In the genomic region with DNA sequence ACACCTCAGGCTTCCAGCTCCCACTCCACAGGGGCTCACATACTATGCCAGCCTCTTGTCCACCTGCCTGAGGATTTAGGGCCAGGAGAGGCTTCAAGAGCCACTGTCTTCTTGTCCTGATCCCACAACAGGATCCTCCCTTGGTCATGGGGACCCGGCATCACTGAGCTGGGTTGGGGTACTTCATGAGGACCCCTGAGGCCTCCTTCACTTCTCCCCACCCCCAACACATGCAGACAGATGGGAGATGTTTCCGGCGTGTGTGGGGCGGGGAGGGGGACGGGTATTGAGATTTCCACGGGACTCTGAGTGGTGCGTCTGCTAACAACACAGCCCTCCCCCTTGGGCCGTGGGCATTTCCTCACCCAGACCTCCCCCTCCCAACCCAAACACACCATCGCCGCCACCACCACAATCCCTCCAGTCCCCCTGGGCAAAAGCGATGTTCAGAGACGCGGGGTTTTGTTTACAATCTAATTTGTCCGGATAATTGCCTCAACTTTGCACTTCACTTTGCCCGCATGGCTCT, we compare ENCODE assay signal across 8 cellular contexts. TPM values are rescaled to one million over a fixed set of nuclear protein-coding genes. Genes with fewer than 3 reads are reported as not detected.
A peak's percentile ranks its signal among the peaks of the same experiment; 100 is the strongest.
DNase-seq lines count a peak whose midpoint lies in the region; ATAC-seq, FAIRE-seq and TF ChIP-seq lines count a peak whose summit lies in the region.

No MANE protein-coding gene starts in this region.

- TF ChIP-seq CTCF in keratinocyte (optimal IDR thresholded peaks at IDR 0.05 in 1 of 3, IDR thresholded peaks at IDR 0.05 in 1 of 3, conservative IDR thresholded peaks at IDR 0.05 in 1 of 3; ENCODE audit: extremely low read depth in 1 of 3, insufficient read depth in 2 of 3, low read length in 3 of 3) (no peak), tibial artery (IDR thresholded peaks at IDR 0.05) (no peak), GM20000 (IDR thresholded peaks at IDR 0.05; ENCODE audit: extremely low read depth, missing control alignments) (no peak)

- H3K9ac ChIP-seq in keratinocyte (ENCODE audit: control insufficient read depth, extremely low read depth, insufficient read depth, low read length), result peak overlapping the region; percentile 80

- no peak for DNase-seq in activated T-cell treated with anti-CD3 and anti-CD28 coated beads, Interleukin-2, amount 50 U/mL, for 4 hours
- no peak for DNase-seq in activated T-cell treated with anti-CD3 and anti-CD28 coated beads, Interleukin-2, amount 50 U/mL, for 1 hour
- DNase-seq in activated CD8-positive, alpha-beta T cell treated with anti-CD3 and anti-CD28 coated beads, Interleukin-2, amount 10 ng/mL, durations not matched to agents 7 days and 5 days, result no peak
- DNase-seq in keratinocyte (ENCODE audit: low read depth, low spot score) (no peak), tibial artery (no peak), NOMO-1 (lab: John Stamatoyannopoulos, UW; ENCODE audit: unreplicated experiment in 2 of 2) (no peak), Ammon's horn (ENCODE audit: low spot score) (no peak), GM20000 (ENCODE audit: low spot score) (no peak)

- no peaks in the 10 kb centered on the region for H3K9me1 ChIP-seq in keratinocyte (ENCODE audit: control insufficient read depth, extremely low read depth, insufficient read depth, low read length)

- H3K27ac ChIP-seq in keratinocyte (ENCODE audit: control insufficient read depth, insufficient read depth, low read length) (peak overlapping the region; percentile 56), tibial artery (peak overlapping the region; percentile 19 to 88)

- dilution Hi-C loops in keratinocyte (cut with MboI; ENCODE audit: extremely low pct_ligation_motif_present, low sequenced_read_pairs), result no loop called here

- peak overlapping the region; percentile 85 for H3K4me3 Mint-ChIP-seq in activated T-cell treated with anti-CD3 and anti-CD28 coated beads, Interleukin-2, amount 50 U/mL, for 4 hours
- peak overlapping the region; percentile 46 for H3K4me3 Mint-ChIP-seq in activated CD8-positive, alpha-beta T cell treated with anti-CD3 and anti-CD28 coated beads, Interleukin-2, amount 10 ng/mL, durations not matched to agents 7 days and 5 days

- peaks cover 17% of the 10 kb centered on the region for H3K79me2 ChIP-seq in keratinocyte (ENCODE audit: control insufficient read depth, insufficient read depth, low read length)

- peak overlapping the region; percentile 93 for H2AFZ ChIP-seq in keratinocyte (ENCODE audit: control insufficient read depth, low read length)

- no peaks in the 10 kb centered on the region for H3K9me3 ChIP-seq in keratinocyte (ENCODE audit: control insufficient read depth, low read depth, low read length)
- no peaks in the 10 kb centered on the region for H3K9me3 ChIP-seq in tibial artery

- H4K20me1 ChIP-seq in keratinocyte (ENCODE audit: control insufficient read depth, extremely low read depth, insufficient read depth, low read length), result peaks cover 9% of the 10 kb centered on the region

- H3K27me3 ChIP-seq in keratinocyte (ENCODE audit: control insufficient read depth, extremely low read depth, insufficient read depth, low read length) (no peaks in the 10 kb centered on the region), tibial artery (no peaks in the 10 kb centered on the region)

- no peak overlapping the region for H3K27ac Mint-ChIP-seq in activated CD8-positive, alpha-beta T cell treated with anti-CD3 and anti-CD28 coated beads, Interleukin-2, amount 10 ng/mL, durations not matched to agents 7 days and 5 days

- peaks cover 15% of the 10 kb centered on the region for H3K4me1 ChIP-seq in keratinocyte (ENCODE audit: control insufficient read depth, extremely low read depth, insufficient read depth, low read length)
- peaks cover 7 to 41% (median 32%) of the 10 kb centered on the region in 4 donors for H3K4me1 ChIP-seq in tibial artery

- FAIRE-seq in keratinocyte (lab: Jason Lieb, UNC), result no peak

- intact Hi-C loops in tibial artery (cut with DNase I; ENCODE audit: low total_unique reads), result loop anchor here (2.0 to 10.0 kb wide), 4 partner anchors 36 to 118 kb away; no protein-coding TSS in a partner anchor

- H3K36me3 ChIP-seq in keratinocyte (ENCODE audit: control insufficient read depth in 2 of 2, extremely low read depth in 1 of 2, insufficient read depth in 2 of 2, low read length in 2 of 2), result peaks cover 0 to 1% of the 10 kb centered on the region in 2 experiments
- H3K36me3 ChIP-seq in tibial artery, result no peaks in the 10 kb centered on the region

- H3K4me3 ChIP-seq in keratinocyte (ENCODE audit: control insufficient read depth in 2 of 3, extremely low read depth in 1 of 3, insufficient read depth in 2 of 3, low read depth in 1 of 3, low read length in 3 of 3) (peak overlapping the region; percentile 67 to 88 (median 81)), tibial artery (peak overlapping the region; percentile 97 to 98)

- H3K4me1 Mint-ChIP-seq in activated T-cell treated with anti-CD3 and anti-CD28 coated beads, Interleukin-2, amount 50 U/mL, for 4 hours (ENCODE audit: low read depth), result peaks cover 21% of the 10 kb centered on the region
- peaks cover 30% of the 10 kb centered on the region for H3K4me1 Mint-ChIP-seq in activated CD8-positive, alpha-beta T cell treated with anti-CD3 and anti-CD28 coated beads, Interleukin-2, amount 10 ng/mL, durations not matched to agents 7 days and 5 days (ENCODE audit: low read depth)

- peak overlapping the region; percentile 92 for H3K4me2 ChIP-seq in keratinocyte (ENCODE audit: control insufficient read depth, extremely low read depth, insufficient read depth, low read depth, low read length)

- H3K27me3 Mint-ChIP-seq in activated T-cell treated with anti-CD3 and anti-CD28 coated beads, Interleukin-2, amount 50 U/mL, for 4 hours (ENCODE audit: low read depth), result peaks cover 2% of the 10 kb centered on the region
- H3K27me3 Mint-ChIP-seq in activated CD8-positive, alpha-beta T cell treated with anti-CD3 and anti-CD28 coated beads, Interleukin-2, amount 10 ng/mL, durations not matched to agents 7 days and 5 days (ENCODE audit: low read depth), result peaks cover 58% of the 10 kb centered on the region

- CTCF ChIA-PET in activated CD8-positive, alpha-beta T cell treated with anti-CD3 and anti-CD28 coated beads, Interleukin-2, amount 10 ng/mL, durations not matched to agents 7 days and 5 days (lab: Charles Lee), result interaction anchor here (1.1 to 2.4 kb wide), 2 partner anchors 116 to 120 kb away, joined by 3 to 13 read pairs; no protein-coding TSS in a partner anchor

- POLR2A ChIA-PET in activated CD8-positive, alpha-beta T cell treated with anti-CD3 and anti-CD28 coated beads, Interleukin-2, amount 10 ng/mL, durations not matched to agents 7 days and 5 days (lab: Charles Lee), result no interaction called here

- H3K9me3 Mint-ChIP-seq in activated T-cell treated with anti-CD3 and anti-CD28 coated beads, Interleukin-2, amount 50 U/mL, for 4 hours, result no peaks in the 10 kb centered on the region
- no peaks in the 10 kb centered on the region for H3K9me3 Mint-ChIP-seq in activated CD8-positive, alpha-beta T cell treated with anti-CD3 and anti-CD28 coated beads, Interleukin-2, amount 10 ng/mL, durations not matched to agents 7 days and 5 days (ENCODE audit: insufficient read depth)

- ATAC-seq in activated T-cell treated with anti-CD3 and anti-CD28 coated beads, Interleukin-2, amount 50 U/mL, for 4 hours, result no peak
- ATAC-seq in activated CD8-positive, alpha-beta T cell treated with anti-CD3 and anti-CD28 coated beads, Interleukin-2, amount 10 ng/mL, durations not matched to agents 7 days and 5 days, result no peak

- H3K36me3 Mint-ChIP-seq in activated T-cell treated with anti-CD3 and anti-CD28 coated beads, Interleukin-2, amount 50 U/mL, for 4 hours (ENCODE audit: insufficient read depth), result peaks cover 2% of the 10 kb centered on the region
- no peaks in the 10 kb centered on the region for H3K36me3 Mint-ChIP-seq in activated CD8-positive, alpha-beta T cell treated with anti-CD3 and anti-CD28 coated beads, Interleukin-2, amount 10 ng/mL, durations not matched to agents 7 days and 5 days (ENCODE audit: low read depth)

RNA-seq across cellular contexts. Expression of a gene that starts 0.9 kb away (rescaled TPM):
- total RNA-seq in activated T-cell treated with anti-CD3 and anti-CD28 coated beads, Interleukin-2, amount 50 U/mL, for 4 hours, result 10 to 100 TPM; 23.0 to 38.6 (median 28.2) TPM
- total RNA-seq in activated CD8-positive, alpha-beta T cell treated with anti-CD3 and anti-CD28 coated beads, Interleukin-2, amount 10 ng/mL, durations not matched to agents 7 days and 5 days, result 1 to 10 TPM; 6.7 to 7.1 TPM
- polyA plus RNA-seq in keratinocyte, result 0.93 to 4.3 TPM (median 1.1 TPM) in 3 replicates
- polyA plus RNA-seq in keratinocyte (2011; ENCODE audit: low read depth), result 1.7 TPM
- 2.0 and 5.2 TPM in 2 replicates for polyA plus RNA-seq in keratinocyte (2011; cell fraction: cytosol; rRNA removed)
- polyA plus RNA-seq in keratinocyte (2011; cell fraction: nucleus; rRNA removed), result 5.1 and 7.1 TPM in 2 replicates
- 6.1 and 13.3 TPM in 2 replicates for polyA plus RNA-seq in keratinocyte (2012; ENCODE audit: low replicate concordance)
- 1.9 to 12.7 TPM (median 2.2 TPM) in 3 replicates for polyA minus RNA-seq in keratinocyte
- 13.4 TPM for polyA minus RNA-seq in keratinocyte (2011; cell fraction: cytosol; rRNA and poly(A)+ RNA removed)
- 4.2 and 4.9 TPM in 2 replicates for polyA minus RNA-seq in keratinocyte (2011; cell fraction: nucleus; rRNA and poly(A)+ RNA removed)
